Comparison of ENCODE assay signal across 19 cellular contexts in genomic region chr12:24615967-24616411, GRCh38.
DNase-seq lines count a peak whose midpoint lies in the region; ATAC-seq and TF ChIP-seq lines count a peak whose summit lies in the region.
"Had no signal": no experiment of that assay in that cellular context is flagged by ENCODE, and none has a peak within 500 bp of the region (broad histone marks: within the 10 kb centered on the region; RNA-seq: fewer than 3 reads in every experiment).

No MANE protein-coding gene starts in this region.

- no peak for ATAC-seq in CD4-positive, alpha-beta T cell (ENCODE audit: poor library complexity)
- ATAC-seq in HG02610 (IDR thresholded peaks at IDR 0.05; ENCODE audit: unreplicated experiment), result no peak
- ATAC-seq: naive thymus-derived CD4-positive, alpha-beta T cell; Right ventricle myocardium inferior had no signal

- CTCF ChIA-PET in CD4-positive, alpha-beta T cell (lab: Charles Lee), result no interaction called here

- H3K9me3 ChIP-seq in CD4-positive, alpha-beta T cell (ENCODE audit: control insufficient read depth, low read length), result no peaks in the 10 kb centered on the region
- H3K9me3 ChIP-seq: breast epithelium had no signal

- no peak overlapping the region for H3K4me3 Mint-ChIP-seq in CD4-positive, alpha-beta T cell
- H3K4me3 Mint-ChIP-seq in activated T-cell treated with anti-CD3 and anti-CD28 coated beads, Interleukin-2, amount 50 U/mL, for 24 hours, result no peak overlapping the region
- H3K4me3 Mint-ChIP-seq: activated naive CD4-positive, alpha-beta T cell treated with anti-CD3 and anti-CD28 coated beads for 36 hours; naive thymus-derived CD4-positive, alpha-beta T cell had no signal

- H3K36me3 Mint-ChIP-seq in CD4-positive, alpha-beta T cell (ENCODE audit: low read depth), result no peaks in the 10 kb centered on the region
- H3K36me3 Mint-ChIP-seq in activated T-cell treated with anti-CD3 and anti-CD28 coated beads, Interleukin-2, amount 50 U/mL, for 24 hours (ENCODE audit: low read depth), result no peaks in the 10 kb centered on the region
- H3K36me3 Mint-ChIP-seq: naive thymus-derived CD4-positive, alpha-beta T cell had no signal

- no peaks in the 10 kb centered on the region for H3K4me1 Mint-ChIP-seq in CD4-positive, alpha-beta T cell (ENCODE audit: low read depth)
- H3K4me1 Mint-ChIP-seq in activated T-cell treated with anti-CD3 and anti-CD28 coated beads, Interleukin-2, amount 50 U/mL, for 24 hours (ENCODE audit: low read depth), result no peaks in the 10 kb centered on the region
- H3K4me1 Mint-ChIP-seq: naive thymus-derived CD4-positive, alpha-beta T cell had no signal

- in situ Hi-C loops in astrocyte of the cerebellum (cut with HindIII; ENCODE audit: low sequenced_read_pairs), result no loop called here

- no peak overlapping the region for H3K4me3 ChIP-seq in astrocyte of the cerebellum (ENCODE audit: low read depth, low read length)
- H3K4me3 ChIP-seq: breast epithelium, GM23248 had no signal

- DNase-seq in M059J (ENCODE audit: low read depth) (peak; percentile 45), astrocyte of the cerebellum (ENCODE audit: low read depth) (peak; percentile 38), iris pigment epithelial cell (ENCODE audit: low read depth) (peak; percentile 87), NCI-H2107 treated with DMSO at 0.1 percent for 48 hours (lab: John Stamatoyannopoulos, UW; ENCODE audit: unreplicated experiment) (no peak)
- DNase-seq in CD4-positive, alpha-beta T cell, result no peak
- no peak for DNase-seq in activated T-cell treated with anti-CD3 and anti-CD28 coated beads, Interleukin-2, amount 50 U/mL, for 24 hours
- DNase-seq: activated CD4-positive, alpha-beta T cell treated with anti-CD3 and anti-CD28 coated beads, Interleukin-2, amount 50 U/mL, for 4 hours; activated naive CD4-positive, alpha-beta T cell treated with anti-CD3 and anti-CD28 coated beads for 36 hours; C1 segment of cervical spinal cord; GM23248; kidney; mammary epithelial cell; MM.1S; naive thymus-derived CD4-positive, alpha-beta T cell; NCI-H1694 treated with DMSO at 0.1 percent for 48 hours; NCI-H446 had no signal

- H3K27ac ChIP-seq in CD4-positive, alpha-beta T cell (ENCODE audit: low read depth, low read length), result no peak overlapping the region
- H3K27ac ChIP-seq: breast epithelium, GM23248 had no signal

- peaks cover 2% of the 10 kb centered on the region for H3K9me3 Mint-ChIP-seq in CD4-positive, alpha-beta T cell
- H3K9me3 Mint-ChIP-seq in activated T-cell treated with anti-CD3 and anti-CD28 coated beads, Interleukin-2, amount 50 U/mL, for 24 hours, result no peaks in the 10 kb centered on the region

- H3K27me3 Mint-ChIP-seq in CD4-positive, alpha-beta T cell, result no peaks in the 10 kb centered on the region
- no peaks in the 10 kb centered on the region for H3K27me3 Mint-ChIP-seq in activated T-cell treated with anti-CD3 and anti-CD28 coated beads, Interleukin-2, amount 50 U/mL, for 24 hours

- no peak overlapping the region for H3K27ac Mint-ChIP-seq in CD4-positive, alpha-beta T cell
- H3K27ac Mint-ChIP-seq in activated T-cell treated with anti-CD3 and anti-CD28 coated beads, Interleukin-2, amount 50 U/mL, for 24 hours, result no peak overlapping the region
- H3K27ac Mint-ChIP-seq: activated naive CD4-positive, alpha-beta T cell treated with anti-CD3 and anti-CD28 coated beads for 36 hours; naive thymus-derived CD4-positive, alpha-beta T cell had no signal

- POLR2A ChIA-PET in CD4-positive, alpha-beta T cell (lab: Charles Lee), result no interaction called here

- TF ChIP-seq CTCF in astrocyte of the cerebellum (IDR thresholded peaks at IDR 0.05; ENCODE audit: low read depth, low read length, missing control alignments), result no peak
- no peak for TF ChIP-seq CTCF in CD4-positive, alpha-beta T cell (IDR thresholded peaks at IDR 0.05)

- no peaks in the 10 kb centered on the region for H3K27me3 ChIP-seq in CD4-positive, alpha-beta T cell (ENCODE audit: control insufficient read depth, insufficient read depth, low read length)
- H3K27me3 ChIP-seq: breast epithelium had no signal

- intact Hi-C loops in CD4-positive, alpha-beta T cell (cut with DNase I, micrococcal nuclease), result no loop called here

Comparison
In these comparisons a context has a peak if more than half of its experiments do, and no peak if none do; other contexts are left out.
1. DNase-seq: peak in M059J (single experiment), astrocyte of the cerebellum (single experiment) and iris pigment epithelial cell (single experiment); none in NCI-H2107 treated with DMSO at 0.1 percent for 48 hours (single experiment), CD4-positive, alpha-beta T cell (0 of 10) and activated T-cell treated with anti-CD3 and anti-CD28 coated beads, Interleukin-2, amount 50 U/mL, for 24 hours (single experiment).